ENCODE assay signal across 39 cellular contexts in genomic region chr9:100366121-100366520, GRCh38.
"Had no signal": no experiment of that assay in that cellular context is flagged by ENCODE, and none has a peak within 500 bp of the region (broad histone marks: within the 10 kb centered on the region; RNA-seq: fewer than 3 reads in every experiment).

No MANE protein-coding gene starts in this region.

- H3K4me3 ChIP-seq: adrenal gland, ascending aorta, body of pancreas, breast epithelium, cardiac muscle cell had no signal

- ATAC-seq: activated naive CD4-positive, alpha-beta T cell treated with anti-CD3 and anti-CD28 coated beads, Interleukin-2, amount 50 U/mL, for 72 hours; activated naive CD8-positive, alpha-beta T cell treated with anti-CD3 and anti-CD28 coated beads, Interleukin-2, amount 50 U/mL, for 24 hours; activated T-cell treated with anti-CD3 and anti-CD28 coated beads, Interleukin-2, amount 50 U/mL, for 4 hours; activated T-helper 17 cell treated with anti-CD3 and anti-CD28 coated beads, Interleukin-2, amount 50 U/mL, for 72 hours; body of pancreas had no signal

- FAIRE-seq: astrocyte, bronchial epithelial cell had no signal

- H3K36me3 ChIP-seq: adrenal gland, ascending aorta, brain microvascular endothelial cell, breast epithelium, cardiac muscle cell had no signal

- H3K27me3 ChIP-seq: adrenal gland, ascending aorta, body of pancreas, brain microvascular endothelial cell, breast epithelium, cardiac muscle cell had no signal

- H3K36me3 Mint-ChIP-seq: activated naive CD4-positive, alpha-beta T cell treated with anti-CD3 and anti-CD28 coated beads, Interleukin-2, amount 10 ng/mL, durations not matched to agents 7 days and 5 days had no signal

- H3K9me3 ChIP-seq: adrenal gland, ascending aorta had no signal

- H3K4me1 ChIP-seq: adrenal gland, ascending aorta, body of pancreas, breast epithelium had no signal

- H3K27ac Mint-ChIP-seq: activated naive CD4-positive, alpha-beta T cell treated with anti-CD3 and anti-CD28 coated beads for 36 hours; activated naive CD4-positive, alpha-beta T cell treated with anti-CD3 and anti-CD28 coated beads, Interleukin-2, amount 10 ng/mL, durations not matched to agents 7 days and 5 days; activated naive CD4-positive, alpha-beta T cell treated with anti-CD3 and anti-CD28 coated beads, Interleukin-2, amount 50 U/mL, for 24 hours; activated naive CD4-positive, alpha-beta T cell treated with anti-CD3 and anti-CD28 coated beads, Interleukin-2, amount 50 U/mL, for 72 hours; activated naive CD8-positive, alpha-beta T cell; activated naive CD8-positive, alpha-beta T cell treated with anti-CD3 and anti-CD28 coated beads for 36 hours; activated naive CD8-positive, alpha-beta T cell treated with anti-CD3 and anti-CD28 coated beads, Interleukin-2, amount 10 ng/mL, durations not matched to agents 7 days and 5 days; activated naive CD8-positive, alpha-beta T cell treated with anti-CD3 and anti-CD28 coated beads, Interleukin-2, amount 50 U/mL, for 24 hours; activated T-cell treated with anti-CD3 and anti-CD28 coated beads, Interleukin-2, amount 50 U/mL, for 24 hours; activated T-helper 1 cell treated with anti-CD3 and anti-CD28 coated beads, Interleukin-12 subunit alpha, Interleukin-12 subunit beta, Interleukin-2, Interleukin-4 antibody, amounts not matched to agents 30 ng/mL and 10 ng/mL and 1 ng/mL, durations not matched to agents 14 hours and 24 hours and 36 hours; activated T-helper 17 cell treated with anti-CD3 and anti-CD28 coated beads, Interleukin-2, amount 50 U/mL, for 72 hours; activated T-helper 2 cell treated with anti-CD3 and anti-CD28 coated beads, Interferon-gamma antibody, Interleukin-2, Interleukin-4, amounts not matched to agents 10 μg/mL and 5 μg/mL and 100 μg/mL, durations not matched to agents 14 hours and 24 hours and 36 hours; brain had no signal

- H3K4me1 Mint-ChIP-seq: activated naive CD4-positive, alpha-beta T cell treated with anti-CD3 and anti-CD28 coated beads, Interleukin-2, amount 10 ng/mL, durations not matched to agents 7 days and 5 days; activated naive CD4-positive, alpha-beta T cell treated with anti-CD3 and anti-CD28 coated beads, Interleukin-2, amount 50 U/mL, for 24 hours; activated naive CD8-positive, alpha-beta T cell treated with anti-CD3 and anti-CD28 coated beads for 36 hours; activated naive CD8-positive, alpha-beta T cell treated with anti-CD3 and anti-CD28 coated beads, Interleukin-2, amount 10 ng/mL, durations not matched to agents 7 days and 5 days; activated naive CD8-positive, alpha-beta T cell treated with anti-CD3 and anti-CD28 coated beads, Interleukin-2, amount 50 U/mL, for 24 hours; activated T-helper 17 cell treated with anti-CD3 and anti-CD28 coated beads, Interleukin-2, amount 50 U/mL, for 72 hours; brain; central memory CD8-positive, alpha-beta T cell had no signal

- H3K27me3 Mint-ChIP-seq: activated naive CD4-positive, alpha-beta T cell treated with anti-CD3 and anti-CD28 coated beads, Interleukin-2, amount 10 ng/mL, durations not matched to agents 7 days and 5 days; activated naive CD4-positive, alpha-beta T cell treated with anti-CD3 and anti-CD28 coated beads, Interleukin-2, amount 50 U/mL, for 24 hours; activated naive CD8-positive, alpha-beta T cell; activated naive CD8-positive, alpha-beta T cell treated with anti-CD3 and anti-CD28 coated beads for 36 hours; activated naive CD8-positive, alpha-beta T cell treated with anti-CD3 and anti-CD28 coated beads, Interleukin-2, amount 10 ng/mL, durations not matched to agents 7 days and 5 days; activated naive CD8-positive, alpha-beta T cell treated with anti-CD3 and anti-CD28 coated beads, Interleukin-2, amount 50 U/mL, for 24 hours; activated T-cell treated with anti-CD3 and anti-CD28 coated beads, Interleukin-2, amount 50 U/mL, for 24 hours; activated T-helper 17 cell treated with anti-CD3 and anti-CD28 coated beads, Interleukin-2, amount 50 U/mL, for 72 hours; brain had no signal

- H3K27ac ChIP-seq: adrenal gland, ascending aorta, body of pancreas, brain microvascular endothelial cell, breast epithelium, cardiac muscle cell had no signal

- H3K4me3 Mint-ChIP-seq: activated naive CD4-positive, alpha-beta T cell treated with anti-CD3 and anti-CD28 coated beads for 36 hours; activated naive CD4-positive, alpha-beta T cell treated with anti-CD3 and anti-CD28 coated beads, Interleukin-2, amount 10 ng/mL, durations not matched to agents 7 days and 5 days; activated naive CD4-positive, alpha-beta T cell treated with anti-CD3 and anti-CD28 coated beads, Interleukin-2, amount 50 U/mL, for 24 hours; activated naive CD8-positive, alpha-beta T cell; activated naive CD8-positive, alpha-beta T cell treated with anti-CD3 and anti-CD28 coated beads for 36 hours; activated naive CD8-positive, alpha-beta T cell treated with anti-CD3 and anti-CD28 coated beads, Interleukin-2, amount 10 ng/mL, durations not matched to agents 7 days and 5 days; activated naive CD8-positive, alpha-beta T cell treated with anti-CD3 and anti-CD28 coated beads, Interleukin-2, amount 50 U/mL, for 24 hours; activated T-cell treated with anti-CD3 and anti-CD28 coated beads, Interleukin-2, amount 50 U/mL, for 24 hours; activated T-cell treated with anti-CD3 and anti-CD28 coated beads, Interleukin-2, amount 50 U/mL, for 4 hours; activated T-helper 1 cell treated with anti-CD3 and anti-CD28 coated beads, Interleukin-12 subunit alpha, Interleukin-12 subunit beta, Interleukin-2, Interleukin-4 antibody, amounts not matched to agents 30 ng/mL and 10 ng/mL and 1 ng/mL, durations not matched to agents 14 hours and 24 hours and 36 hours; activated T-helper 17 cell treated with anti-CD3 and anti-CD28 coated beads, Interleukin-2, amount 50 U/mL, for 72 hours; brain; central memory CD8-positive, alpha-beta T cell had no signal

- DNase-seq: activated effector memory CD4-positive, alpha-beta T cell treated with anti-CD3 and anti-CD28 coated beads, Interleukin-2, amount 50 U/mL, for 16 hours; activated effector memory CD4-positive, alpha-beta T cell treated with Interleukin-2 at 50 U/mL for 16 hours; activated gamma-delta T cell; activated gamma-delta T cell treated with Interleukin-2 at 50 U/mL for 16 hours; activated naive CD4-positive, alpha-beta T cell; activated naive CD4-positive, alpha-beta T cell treated with anti-CD3 and anti-CD28 coated beads for 36 hours; activated naive CD4-positive, alpha-beta T cell treated with anti-CD3 and anti-CD28 coated beads, Interleukin-2, amount 10 ng/mL, durations not matched to agents 7 days and 5 days; activated naive CD4-positive, alpha-beta T cell treated with anti-CD3 and anti-CD28 coated beads, Interleukin-2, amount 50 U/mL, for 16 hours; activated naive CD4-positive, alpha-beta T cell treated with Interleukin-2 at 50 U/mL for 16 hours; activated naive CD8-positive, alpha-beta T cell treated with anti-CD3 and anti-CD28 coated beads for 36 hours; activated naive CD8-positive, alpha-beta T cell treated with anti-CD3 and anti-CD28 coated beads, Interleukin-2, amount 10 ng/mL, durations not matched to agents 7 days and 5 days; activated naive CD8-positive, alpha-beta T cell treated with anti-CD3 and anti-CD28 coated beads, Interleukin-2, amount 50 U/mL, for 24 hours; activated T-cell treated with anti-CD3 and anti-CD28 coated beads, Interleukin-2, amount 50 U/mL, for 1 hour; activated T-cell treated with anti-CD3 and anti-CD28 coated beads, Interleukin-2, amount 50 U/mL, for 24 hours; activated T-cell treated with anti-CD3 and anti-CD28 coated beads, Interleukin-2, amount 50 U/mL, for 4 hours; activated T-cell treated with anti-CD3 and anti-CD28 coated beads, Interleukin-2, amount 50 U/mL, for 48 hours; adrenal gland; amniotic stem cell; amygdala; anterior cingulate cortex; aorta; body of pancreas; brain microvascular endothelial cell; caudate nucleus; central memory CD4-positive, alpha-beta T cell; cerebellar nuclear complex had no signal

- H3K9me3 Mint-ChIP-seq: activated naive CD4-positive, alpha-beta T cell treated with anti-CD3 and anti-CD28 coated beads for 36 hours; activated naive CD4-positive, alpha-beta T cell treated with anti-CD3 and anti-CD28 coated beads, Interleukin-2, amount 50 U/mL, for 24 hours; activated T-helper 17 cell treated with anti-CD3 and anti-CD28 coated beads, Interleukin-2, amount 50 U/mL, for 72 hours; central memory CD8-positive, alpha-beta T cell had no signal
